In the genomic region with DNA sequence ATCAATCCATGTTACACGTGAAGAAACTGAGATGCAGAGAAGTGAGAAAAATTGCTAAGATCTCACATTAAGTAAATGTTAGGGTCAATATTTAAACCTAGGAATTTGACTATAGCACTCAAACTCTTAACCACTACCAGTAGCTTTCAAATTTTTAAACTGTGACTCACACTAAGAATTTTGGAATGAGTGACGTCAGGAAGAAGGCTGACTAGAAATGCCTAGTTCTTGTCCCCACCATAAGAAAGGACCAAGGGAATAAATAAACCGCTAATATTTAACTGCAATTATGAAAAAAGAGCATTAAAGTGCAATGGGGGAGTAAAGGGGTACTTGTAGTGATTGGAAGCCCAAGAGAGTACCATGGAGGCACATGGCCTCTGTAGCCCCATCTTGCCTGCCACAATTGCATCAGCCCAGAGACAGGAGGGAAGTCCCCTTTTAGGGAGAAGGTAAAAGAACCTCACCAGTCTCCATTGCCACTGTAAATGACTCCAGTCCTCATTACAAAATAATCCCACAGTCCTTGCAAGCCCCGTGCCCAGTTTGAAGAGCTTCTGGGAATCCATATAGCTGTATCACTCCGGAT, we compare ENCODE assay signal across 17 cellular contexts. TPM values are rescaled to one million over a fixed set of nuclear protein-coding genes. Genes with fewer than 3 reads are reported as not detected.
A peak's percentile ranks its signal among the peaks of the same experiment; 100 is the strongest.
DNase-seq lines count a peak whose midpoint lies in the region; ATAC-seq and TF ChIP-seq lines count a peak whose summit lies in the region.
"Had no signal": no experiment of that assay in that cellular context is flagged by ENCODE, and none has a peak within 500 bp of the region (broad histone marks: within the 10 kb centered on the region; RNA-seq: fewer than 3 reads in every experiment).

No MANE protein-coding gene starts in this region.

- H3K27ac ChIP-seq in caudate nucleus (ENCODE audit: low read depth, low read length): no peak overlapping the region
- H3K27ac ChIP-seq: pancreas, tibial artery had no signal

- H3K36me3 ChIP-seq in H7 (replicated peaks; ENCODE audit: control insufficient read depth, insufficient read depth, low read length): peaks cover under 1% of the 10 kb centered on the region; the same call in 1 of the 2 replicates
- H3K36me3 ChIP-seq: pancreas, tibial artery had no signal

- DNase-seq in A172 (ENCODE audit: low spot score): peak; percentile 81
- peak; percentile 35 for DNase-seq in GM04504 (ENCODE audit: low read depth)
- peak; percentile 32 for DNase-seq in amniotic stem cell (lab: John Stamatoyannopoulos, UW)
- peak; percentile 61 to 81 for DNase-seq in foreskin fibroblast
- DNase-seq in H7: no peak
- DNase-seq in activated T-cell treated with anti-CD3 and anti-CD28 coated beads for 4 hours: no peak
- no peak for DNase-seq in caudate nucleus (lab: John Stamatoyannopoulos, UW)
- DNase-seq: activated CD4-positive, alpha-beta T cell treated with anti-CD3 and anti-CD28 coated beads, Interleukin-2, amount 10 ng/mL, durations not matched to agents 24 days and 14 days; anterior cingulate cortex; DMS79; midbrain; NCI-H2171; pancreas; stimulated activated CD4-positive, alpha-beta T cell treated with anti-CD3 and anti-CD28 coated beads, Interleukin-12 subunit alpha, Interleukin-12 subunit beta, amount 100 ng/mL, for 4 hours; T-helper 1 cell; tibial artery had no signal

- H3K27me3 ChIP-seq in H7 (ENCODE audit: control insufficient read depth, insufficient read depth, low read length): no peaks in the 10 kb centered on the region
- H3K27me3 ChIP-seq: pancreas, tibial artery had no signal

- ATAC-seq in GM21717 (IDR thresholded peaks at IDR 0.05; ENCODE audit: unreplicated experiment): no peak
- ATAC-seq: pancreas had no signal

- no peak for TF ChIP-seq CTCF in foreskin fibroblast (IDR thresholded peaks at IDR 0.05; ENCODE audit: low read depth, low read length)

- H3K4me3 ChIP-seq in foreskin fibroblast (ENCODE audit: low read depth in 1 of 2, low read length in 2 of 2): no peak overlapping the region
- no peak overlapping the region for H3K4me3 ChIP-seq in H7 (ENCODE audit: insufficient read depth, low read depth, low read length)
- H3K4me3 ChIP-seq: pancreas, tibial artery had no signal

RNA-seq across cellular contexts. Expression of a gene that starts 3.5 kb away (rescaled TPM):
- 83.9 and 97.8 TPM in 2 replicates for total RNA-seq in A172 (2014; rRNA removed; shearing (Covaris generic))
- total RNA-seq in H7 (2014; rRNA removed; shearing (Covaris generic)): 108 and 120 TPM in 2 replicates

Comparison
In these comparisons a context has a peak if more than half of its experiments do, and no peak if none do; other contexts are left out.
1. DNase-seq: peak in A172 (single experiment), GM04504 (single experiment), amniotic stem cell (single experiment) and foreskin fibroblast (2 of 2); none in H7 (single experiment), activated T-cell treated with anti-CD3 and anti-CD28 coated beads for 4 hours (single experiment) and caudate nucleus (0 of 61).